Comparison of ENCODE assay signal across 8 cellular contexts in genomic region chr2:9142551-9143263, GRCh38.
DNase-seq lines count a peak whose midpoint lies in the region; ATAC-seq and TF ChIP-seq lines count a peak whose summit lies in the region.

No MANE protein-coding gene starts in this region.

- peak overlapping the region; percentile 39 for H3K4me3 Mint-ChIP-seq in CD8-positive, alpha-beta T cell
- no peak overlapping the region for H3K4me3 Mint-ChIP-seq in activated T-helper 1 cell treated with anti-CD3 and anti-CD28 coated beads, Interleukin-12 subunit alpha, Interleukin-12 subunit beta, Interleukin-2, Interleukin-4 antibody, amounts not matched to agents 30 ng/mL and 10 ng/mL and 1 ng/mL, durations not matched to agents 14 hours and 24 hours and 36 hours
- H3K4me3 Mint-ChIP-seq in naive thymus-derived CD8-positive, alpha-beta T cell: peak overlapping the region in 8 of 10 donors; percentile 15 to 57 (median 23)
- H3K4me3 Mint-ChIP-seq in stimulated activated memory B cell treated with anti-CD40 and anti-IgM and Interleukin-4, amounts not matched to agents 10 μg/mL and 1 μg/mL and 100 μg/mL, for 72 hours: peak overlapping the region; percentile 16

- peak overlapping the region; percentile 8 for H3K4me3 ChIP-seq in CD8-positive, alpha-beta T cell (ENCODE audit: low read depth, low read length)
- H3K4me3 ChIP-seq in Peyer's patch: peak overlapping the region in 2 of 4 donors; percentile 35 to 40

- H3K36me3 Mint-ChIP-seq in CD8-positive, alpha-beta T cell: no peaks in the 10 kb centered on the region
- no peaks in the 10 kb centered on the region for H3K36me3 Mint-ChIP-seq in activated T-helper 1 cell treated with anti-CD3 and anti-CD28 coated beads, Interleukin-12 subunit alpha, Interleukin-12 subunit beta, Interleukin-2, Interleukin-4 antibody, amounts not matched to agents 30 ng/mL and 10 ng/mL and 1 ng/mL, durations not matched to agents 14 hours and 24 hours and 36 hours (ENCODE audit: low read depth)
- no peaks in the 10 kb centered on the region for H3K36me3 Mint-ChIP-seq in naive thymus-derived CD8-positive, alpha-beta T cell
- no peaks in the 10 kb centered on the region for H3K36me3 Mint-ChIP-seq in stimulated activated memory B cell treated with anti-CD40 and anti-IgM and Interleukin-4, amounts not matched to agents 10 μg/mL and 1 μg/mL and 100 μg/mL, for 72 hours

- peaks cover 3% of the 10 kb centered on the region for H3K4me1 ChIP-seq in CD8-positive, alpha-beta T cell (ENCODE audit: insufficient read depth, low read length)
- peaks cover 0 to 16% (median 0%) of the 10 kb centered on the region in 4 donors for H3K4me1 ChIP-seq in Peyer's patch

- ATAC-seq in CD8-positive, alpha-beta T cell: peak; percentile 95
- ATAC-seq in GM19397 (IDR thresholded peaks at IDR 0.05; ENCODE audit: unreplicated experiment): peak; percentile 80
- peak; percentile 96 to 98 for ATAC-seq in naive thymus-derived CD8-positive, alpha-beta T cell
- ATAC-seq in stimulated activated memory B cell treated with anti-CD40 and anti-IgM and Interleukin-4, amounts not matched to agents 10 μg/mL and 1 μg/mL and 100 μg/mL, for 72 hours: peak; percentile 82

- no peaks in the 10 kb centered on the region for H3K9me3 Mint-ChIP-seq in CD8-positive, alpha-beta T cell
- H3K9me3 Mint-ChIP-seq in activated T-helper 1 cell treated with anti-CD3 and anti-CD28 coated beads, Interleukin-12 subunit alpha, Interleukin-12 subunit beta, Interleukin-2, Interleukin-4 antibody, amounts not matched to agents 30 ng/mL and 10 ng/mL and 1 ng/mL, durations not matched to agents 14 hours and 24 hours and 36 hours: no peaks in the 10 kb centered on the region
- H3K9me3 Mint-ChIP-seq in naive thymus-derived CD8-positive, alpha-beta T cell: no peaks in the 10 kb centered on the region
- no peaks in the 10 kb centered on the region for H3K9me3 Mint-ChIP-seq in stimulated activated memory B cell treated with anti-CD40 and anti-IgM and Interleukin-4, amounts not matched to agents 10 μg/mL and 1 μg/mL and 100 μg/mL, for 72 hours

- peaks cover 21% of the 10 kb centered on the region for H3K27me3 Mint-ChIP-seq in CD8-positive, alpha-beta T cell (ENCODE audit: low read depth)
- H3K27me3 Mint-ChIP-seq in activated T-helper 1 cell treated with anti-CD3 and anti-CD28 coated beads, Interleukin-12 subunit alpha, Interleukin-12 subunit beta, Interleukin-2, Interleukin-4 antibody, amounts not matched to agents 30 ng/mL and 10 ng/mL and 1 ng/mL, durations not matched to agents 14 hours and 24 hours and 36 hours (ENCODE audit: insufficient read depth): peaks cover 16% of the 10 kb centered on the region
- H3K27me3 Mint-ChIP-seq in naive thymus-derived CD8-positive, alpha-beta T cell: peaks cover 6 to 46% (median 17%) of the 10 kb centered on the region in 5 donors
- H3K27me3 Mint-ChIP-seq in stimulated activated memory B cell treated with anti-CD40 and anti-IgM and Interleukin-4, amounts not matched to agents 10 μg/mL and 1 μg/mL and 100 μg/mL, for 72 hours: peaks cover 82% of the 10 kb centered on the region

- H3K4me1 Mint-ChIP-seq in CD8-positive, alpha-beta T cell (ENCODE audit: low read depth): peaks cover 6% of the 10 kb centered on the region
- peaks cover 6% of the 10 kb centered on the region for H3K4me1 Mint-ChIP-seq in activated T-helper 1 cell treated with anti-CD3 and anti-CD28 coated beads, Interleukin-12 subunit alpha, Interleukin-12 subunit beta, Interleukin-2, Interleukin-4 antibody, amounts not matched to agents 30 ng/mL and 10 ng/mL and 1 ng/mL, durations not matched to agents 14 hours and 24 hours and 36 hours (ENCODE audit: low read depth)
- peaks cover 0 to 6% (median 3%) of the 10 kb centered on the region in 4 donors for H3K4me1 Mint-ChIP-seq in naive thymus-derived CD8-positive, alpha-beta T cell
- H3K4me1 Mint-ChIP-seq in stimulated activated memory B cell treated with anti-CD40 and anti-IgM and Interleukin-4, amounts not matched to agents 10 μg/mL and 1 μg/mL and 100 μg/mL, for 72 hours: peaks cover 8% of the 10 kb centered on the region

- DNase-seq in CD8-positive, alpha-beta T cell: peak; percentile 57 to 88 (median 71)
- DNase-seq in HT-29 (ENCODE audit: low spot score): peak; percentile 96
- DNase-seq in Peyer's patch: peak; percentile 40 to 92 (median 89)
- DNase-seq in activated T-helper 1 cell treated with anti-CD3 and anti-CD28 coated beads, Interleukin-12 subunit alpha, Interleukin-12 subunit beta, Interleukin-2, Interleukin-4 antibody, amounts not matched to agents 30 ng/mL and 10 ng/mL and 1 ng/mL, durations not matched to agents 14 hours and 24 hours and 36 hours (ENCODE audit: low spot score): peak; percentile 70
- DNase-seq in fibroblast of peridontal ligament (ENCODE audit: extremely low read depth): peak; percentile 92
- DNase-seq in naive thymus-derived CD8-positive, alpha-beta T cell: peak; percentile 55 to 81 (median 72)

- peak in 1 of 2 donors; percentile 14 for TF ChIP-seq POLR2A in Peyer's patch (IDR thresholded peaks at IDR 0.05)

- no peaks in the 10 kb centered on the region for H3K9me3 ChIP-seq in CD8-positive, alpha-beta T cell (ENCODE audit: low read length)
- H3K9me3 ChIP-seq in Peyer's patch: no peaks in the 10 kb centered on the region

- CTCF ChIA-PET in CD8-positive, alpha-beta T cell (lab: Charles Lee): interaction anchor here (1.1 to 2.1 kb wide), 6 partner anchors 9 to 216 kb away, joined by 3 to 9 read pairs (median 4); no protein-coding TSS in a partner anchor

- POLR2A ChIA-PET in CD8-positive, alpha-beta T cell (lab: Charles Lee): no interaction called here
- POLR2A ChIA-PET in naive thymus-derived CD8-positive, alpha-beta T cell (lab: Charles Lee): no interaction called here

- TF ChIP-seq CTCF in CD8-positive, alpha-beta T cell (IDR thresholded peaks at IDR 0.05): peak; percentile 90
- peak; percentile 70 to 99 (median 96) for TF ChIP-seq CTCF in Peyer's patch (IDR thresholded peaks at IDR 0.05)

- H3K27me3 ChIP-seq in CD8-positive, alpha-beta T cell (ENCODE audit: insufficient read depth, low read length): no peaks in the 10 kb centered on the region
- no peaks in the 10 kb centered on the region for H3K27me3 ChIP-seq in Peyer's patch

- no peaks in the 10 kb centered on the region for H3K36me3 ChIP-seq in CD8-positive, alpha-beta T cell (ENCODE audit: insufficient read depth, low read length)
- H3K36me3 ChIP-seq in Peyer's patch: no peaks in the 10 kb centered on the region

- intact Hi-C loops in CD8-positive, alpha-beta T cell (cut with DNase I, micrococcal nuclease): loop anchor here (5.0 kb wide), 4 partner anchors 655 to 1295 kb away; no protein-coding TSS in a partner anchor
- intact Hi-C loops in activated T-helper 1 cell treated with anti-CD3 and anti-CD28 coated beads, Interleukin-12 subunit alpha, Interleukin-12 subunit beta, Interleukin-2, Interleukin-4 antibody, amounts not matched to agents 30 ng/mL and 10 ng/mL and 1 ng/mL, durations not matched to agents 14 hours and 24 hours and 36 hours (cut with micrococcal nuclease): loop anchor here (1.0 to 5.0 kb wide), 5 partner anchors 64 to 1940 kb away; partner anchors contain the start of genes ASAP2, CPSF3 and ITGB1BP1

- no peak overlapping the region for H3K27ac Mint-ChIP-seq in CD8-positive, alpha-beta T cell
- H3K27ac Mint-ChIP-seq in activated T-helper 1 cell treated with anti-CD3 and anti-CD28 coated beads, Interleukin-12 subunit alpha, Interleukin-12 subunit beta, Interleukin-2, Interleukin-4 antibody, amounts not matched to agents 30 ng/mL and 10 ng/mL and 1 ng/mL, durations not matched to agents 14 hours and 24 hours and 36 hours: no peak overlapping the region
- H3K27ac Mint-ChIP-seq in naive thymus-derived CD8-positive, alpha-beta T cell: no peak overlapping the region
- H3K27ac Mint-ChIP-seq in stimulated activated memory B cell treated with anti-CD40 and anti-IgM and Interleukin-4, amounts not matched to agents 10 μg/mL and 1 μg/mL and 100 μg/mL, for 72 hours: no peak overlapping the region

- no peak overlapping the region for H3K27ac ChIP-seq in CD8-positive, alpha-beta T cell (ENCODE audit: low read depth, low read length)
- H3K27ac ChIP-seq in Peyer's patch: peak overlapping the region in 2 of 4 donors; percentile 10 to 45
